In the genomic region with DNA sequence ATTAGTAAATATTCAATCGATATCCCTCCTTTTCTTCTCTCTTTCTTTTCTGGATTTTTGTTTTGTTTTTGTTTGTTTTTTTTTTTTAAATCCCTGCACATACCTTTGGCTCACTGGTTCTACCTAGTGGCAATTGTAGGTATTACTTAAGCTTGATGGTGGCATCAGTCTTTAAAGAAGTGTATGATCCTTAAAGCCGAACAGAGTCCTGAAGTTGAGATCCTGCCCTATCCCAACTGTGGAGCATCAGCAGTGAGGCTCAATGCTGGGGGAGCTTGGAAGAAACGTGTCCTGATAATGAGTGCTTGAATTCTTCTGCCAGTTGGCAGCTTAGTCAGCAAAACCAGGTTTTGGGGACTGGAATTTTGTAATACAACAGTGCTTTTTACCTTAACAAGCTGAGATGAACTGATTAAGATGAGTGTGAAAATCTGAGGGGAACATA, we compare ENCODE assay signal across 8 cellular contexts.
DNase-seq lines count a peak whose midpoint lies in the region; ATAC-seq, FAIRE-seq and TF ChIP-seq lines count a peak whose summit lies in the region.

No MANE protein-coding gene starts in this region.

- H3K9me2 ChIP-seq in Loucy (replicated peaks; ENCODE audit: low read depth, low read length) = no peaks in the 10 kb centered on the region

- no peak overlapping the region for H3K9ac ChIP-seq in Loucy (ENCODE audit: low read depth, low read length, poor library complexity, severe bottlenecking)

- H4K20me1 ChIP-seq in Loucy (ENCODE audit: insufficient read depth, low read length, poor library complexity, severe bottlenecking) = no peaks in the 10 kb centered on the region

- H3F3A ChIP-seq in Loucy (ENCODE audit: low read depth) = no peaks in the 10 kb centered on the region

- intact Hi-C loops in adrenal gland (cut with DNase I) = loop anchor here (5.0 kb wide), 1 partner anchor 272 kb away; no protein-coding TSS in a partner anchor
- intact Hi-C loops in transverse colon (cut with DNase I; ENCODE audit: low total_unique reads) = no loop called here
- intact Hi-C loops in posterior vena cava (cut with DNase I) = loop anchor here in 1 of 2 donors (10.0 kb wide), 1 partner anchor 265 kb away; no protein-coding TSS in a partner anchor

- H3K27me3 ChIP-seq in Loucy (ENCODE audit: insufficient read depth, low read length, poor library complexity, severe bottlenecking) (no peaks in the 10 kb centered on the region), adrenal gland (no peaks in the 10 kb centered on the region), transverse colon (no peaks in the 10 kb centered on the region)

- H3K9me3 ChIP-seq in A549 (no peaks in the 10 kb centered on the region), Loucy (ENCODE audit: insufficient read depth, low read depth, low read length) (no peaks in the 10 kb centered on the region), adrenal gland (replicated peaks in 1 of 3) (no peaks in the 10 kb centered on the region), transverse colon (no peaks in the 10 kb centered on the region)

- ATAC-seq in A549 = peak; percentile 65 to 85; a peak in 4 of 6 replicates
- ATAC-seq in GM18520 (IDR thresholded peaks at IDR 0.05; ENCODE audit: unreplicated experiment) = no peak

- H3K4me3 ChIP-seq in A549 = no peak overlapping the region
- no peak overlapping the region for H3K4me3 ChIP-seq in Loucy (ENCODE audit: low read length, poor library complexity, severe bottlenecking)
- H3K4me3 ChIP-seq in adrenal gland = no peak overlapping the region
- H3K4me3 ChIP-seq in transverse colon = no peak overlapping the region

- peak; percentile 87 for TF ChIP-seq RAD21 in A549 (conservative IDR thresholded peaks at IDR 0.05 in 1 of 2, IDR thresholded peaks at IDR 0.05 in 1 of 2)

- TF ChIP-seq EP300 in A549 (IDR thresholded peaks at IDR 0.05) (no peak), transverse colon (IDR thresholded peaks at IDR 0.05; ENCODE audit: low read depth) (no peak)

- H3K27ac ChIP-seq in A549 (0 out of 6 replicates have a peak overlapping the region, but pooled peaks of 1 of the 2 experiments have one; percentile 40), adrenal gland (no peak overlapping the region), transverse colon (no peak overlapping the region)

- no peak overlapping the region for H2AFZ ChIP-seq in Loucy (ENCODE audit: low read length)

- TF ChIP-seq POLR2A in A549 (IDR thresholded peaks at IDR 0.05; ENCODE audit: low read length) (no peak), adrenal gland (IDR thresholded peaks at IDR 0.05) (no peak), transverse colon (IDR thresholded peaks at IDR 0.05) (no peak)

- H3K4me2 ChIP-seq in A549 (peak overlapping the region; percentile 38; the same call in 2 of the 3 replicates), Loucy (ENCODE audit: low read depth, low read length, poor library complexity, severe bottlenecking) (no peak overlapping the region)

- H3K36me3 ChIP-seq in Loucy (ENCODE audit: insufficient read depth, low read length) (no peaks in the 10 kb centered on the region), adrenal gland (replicated peaks in 1 of 2) (no peaks in the 10 kb centered on the region), transverse colon (no peaks in the 10 kb centered on the region)

- DNase-seq in A549 (ENCODE audit: low read depth in 1 of 2, low spot score in 1 of 2) = peak; percentile 54
- DNase-seq in EH (ENCODE audit: low read depth) = peak; percentile 58
- peak in 1 of 7 donors; percentile 9 for DNase-seq in adrenal gland
- peak; percentile 38 for DNase-seq in inferior parietal cortex (ENCODE audit: extremely low spot score)
- DNase-seq in transverse colon = no peak
- no peak for DNase-seq in posterior vena cava (ENCODE audit: low spot score)

- POLR2A ChIA-PET in A549 (lab: Yijun Ruan, JAX) = interaction anchor here (1.0 to 1.3 kb wide), 2 partner anchors 112 to 187 kb away, joined by 4 to 5 read pairs; no protein-coding TSS in a partner anchor

- CTCF ChIA-PET in A549 (lab: Yijun Ruan, JAX) = interaction anchor here (0.5 to 6.1 kb wide), 32 partner anchors 10 to 1780 kb away, joined by 3 to 62 read pairs (median 4); a partner anchor contains a TSS

- H3K79me2 ChIP-seq in Loucy (ENCODE audit: insufficient read depth, low read length) = no peaks in the 10 kb centered on the region

- H3K4me1 ChIP-seq in A549 = peaks cover 14% of the 10 kb centered on the region
- peaks cover 35% of the 10 kb centered on the region for H3K4me1 ChIP-seq in Loucy (ENCODE audit: insufficient read depth, low read length, poor library complexity, severe bottlenecking)
- H3K4me1 ChIP-seq in adrenal gland (replicated peaks in 1 of 2) = peaks cover 0 to 9% of the 10 kb centered on the region in 2 donors
- no peaks in the 10 kb centered on the region for H3K4me1 ChIP-seq in transverse colon

- WGBS in A549 (ENCODE audit: missing lambda C conversion rate) = 3% methylated on average over 3 of the region's 3 CpGs
- 12 to 19% (median 12%) methylated on average over 3 of the region's 3 CpGs for WGBS in adrenal gland, 4 donors
- WGBS in transverse colon (ENCODE audit: low coverage in 1 of 2), 2 donors = 6 to 22% methylated on average over 3 of the region's 3 CpGs

- in situ Hi-C loops in transverse colon (cut with MboI; ENCODE audit: low pct_ligation_motif_present in 1 of 4, low pct_unique_long_range_greater_than_20kb in 1 of 4, low sequenced_read_pairs in 3 of 4) = loop anchor here (10.0 to 25.0 kb wide), 3 partner anchors 105 to 707 kb away; no protein-coding TSS in a partner anchor

- no peak for FAIRE-seq in A549 (lab: Jason Lieb, UNC)

- TF ChIP-seq CTCF in A549 (IDR thresholded peaks at IDR 0.05) = peak; percentile 84
- peak; percentile 98 for TF ChIP-seq CTCF in Loucy (conservative IDR thresholded peaks at IDR 0.05; ENCODE audit: low read length)
- peak; percentile 58 to 98 (median 82) for TF ChIP-seq CTCF in adrenal gland (IDR thresholded peaks at IDR 0.05)
- TF ChIP-seq CTCF in transverse colon (IDR thresholded peaks at IDR 0.05) = peak; percentile 57 to 75 (median 68)

TF ChIP-seq in A549, 52 proteins besides CTCF, POLR2A, EP300 and RAD21:
- TF ChIP-seq ZC3H11A (IDR thresholded peaks at IDR 0.05) (no peak), RNF2 (IDR thresholded peaks at IDR 0.05; ENCODE audit: borderline replicate concordance, low read depth) (no peak), SMC3 (IDR thresholded peaks at IDR 0.05) (peak; percentile 91), MAFK (IDR thresholded peaks at IDR 0.05; ENCODE audit: partially characterized antibody) (peak; percentile 67), MAZ (IDR thresholded peaks at IDR 0.05; ENCODE audit: borderline replicate concordance, low read depth, low read length) (no peak)
- TF ChIP-seq, protein P1, sequence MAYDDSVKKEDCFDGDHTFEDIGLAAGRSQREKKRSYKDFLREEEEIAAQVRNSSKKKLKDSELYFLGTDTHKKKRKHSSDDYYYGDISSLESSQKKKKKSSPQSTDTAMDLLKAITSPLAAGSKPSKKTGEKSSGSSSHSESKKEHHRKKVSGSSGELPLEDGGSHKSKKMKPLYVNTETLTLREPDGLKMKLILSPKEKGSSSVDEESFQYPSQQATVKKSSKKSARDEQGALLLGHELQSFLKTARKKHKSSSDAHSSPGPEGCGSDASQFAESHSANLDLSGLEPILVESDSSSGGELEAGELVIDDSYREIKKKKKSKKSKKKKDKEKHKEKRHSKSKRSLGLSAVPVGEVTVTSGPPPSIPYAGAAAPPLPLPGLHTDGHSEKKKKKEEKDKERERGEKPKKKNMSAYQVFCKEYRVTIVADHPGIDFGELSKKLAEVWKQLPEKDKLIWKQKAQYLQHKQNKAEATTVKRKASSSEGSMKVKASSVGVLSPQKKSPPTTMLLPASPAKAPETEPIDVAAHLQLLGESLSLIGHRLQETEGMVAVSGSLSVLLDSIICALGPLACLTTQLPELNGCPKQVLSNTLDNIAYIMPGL (CRISPR knock-in tag; IDR thresholded peaks at IDR 0.05; ENCODE audit: borderline replicate concordance) = no peak

Comparison
In these comparisons a context has a peak if more than half of its experiments do, and no peak if none do; other contexts are left out.
1. DNase-seq: peak in A549 (2 of 2), EH (single experiment) and inferior parietal cortex (single experiment); none in transverse colon (single experiment) and posterior vena cava (single experiment).
2. Peak in every context shown above with its lines, with median percentiles within 50 percentile points of each other: CTCF ChIP-seq.